In genomic region chr22:44759430-44760310, GRCh38 we compare ENCODE assay signal across 18 cellular contexts. TPM values are rescaled to one million over a fixed set of nuclear protein-coding genes. Genes with fewer than 3 reads are reported as not detected.
DNase-seq lines count a peak whose midpoint lies in the region; ATAC-seq, FAIRE-seq and TF ChIP-seq lines count a peak whose summit lies in the region.
"Had no signal": no experiment of that assay in that cellular context is flagged by ENCODE, and none has a peak within 500 bp of the region (broad histone marks: within the 10 kb centered on the region; RNA-seq: fewer than 3 reads in every experiment).

No MANE protein-coding gene starts in this region.

- peak overlapping the region; percentile 35 for H2BK5ac ChIP-seq in trophoblast cell (ENCODE audit: low read depth, low read length, poor library complexity)

- H3K4ac ChIP-seq in trophoblast cell (ENCODE audit: low read depth, low read length) = peak overlapping the region; percentile 23

- no peak for TF ChIP-seq RAD21 in HepG2 (CRISPR knock-in tag; IDR thresholded peaks at IDR 0.05)

- no peaks in the 10 kb centered on the region for H4K20me1 ChIP-seq in HepG2 (ENCODE audit: insufficient read depth, low read length)

- TF ChIP-seq CTCF in HepG2 (CRISPR knock-in tag; IDR thresholded peaks at IDR 0.05) (no peak), right lobe of liver (IDR thresholded peaks at IDR 0.05) (no peak), kidney (IDR thresholded peaks at IDR 0.05; ENCODE audit: borderline replicate concordance, extremely low read depth, insufficient read depth) (no peak), CD14-positive monocyte (IDR thresholded peaks at IDR 0.05) (no peak)

- CTCF ChIA-PET in HepG2 (lab: Yijun Ruan, JAX; ENCODE audit: low intra/inter-chr PET ratio, low total read pairs) = no interaction called here

- H3K36me3 Mint-ChIP-seq in CD14-positive monocyte = no peaks in the 10 kb centered on the region

- no peak overlapping the region for H4K91ac ChIP-seq in trophoblast cell (ENCODE audit: low read depth, low read length)

- peaks cover 0 to 6% (median 0%) of the 10 kb centered on the region in 7 donors for H3K9me3 Mint-ChIP-seq in CD14-positive monocyte

- H4K12ac ChIP-seq in trophoblast cell (ENCODE audit: low read depth, low read length) = no peak overlapping the region

- no peak overlapping the region for H3K4me3 Mint-ChIP-seq in CD14-positive monocyte

- H3K79me2 ChIP-seq in HepG2 (ENCODE audit: insufficient read depth, low read length) (no peaks in the 10 kb centered on the region), trophoblast cell (ENCODE audit: control insufficient read depth, insufficient read depth, low read length, poor library complexity) (peaks cover 10% of the 10 kb centered on the region)

- H2AK5ac ChIP-seq in trophoblast cell (ENCODE audit: low read length) = no peak overlapping the region

- no peak overlapping the region for H3K27ac Mint-ChIP-seq in CD14-positive monocyte

- no peak overlapping the region for H2BK12ac ChIP-seq in trophoblast cell (ENCODE audit: low read length)

- H3K9me3 ChIP-seq in HepG2 (ENCODE audit: low read length) = no peaks in the 10 kb centered on the region
- no peaks in the 10 kb centered on the region for H3K9me3 ChIP-seq in right lobe of liver
- H3K9me3 ChIP-seq in kidney (ENCODE audit: control insufficient read depth in 1 of 2, low read length in 2 of 2) = no peaks in the 10 kb centered on the region
- H3K9me3 ChIP-seq in trophoblast cell (ENCODE audit: insufficient read depth, low read depth, low read length) = peaks cover 2% of the 10 kb centered on the region
- H3K9me3 ChIP-seq: SK-N-SH had no signal

- ATAC-seq in HepG2 (no peak), right lobe of liver (no peak), HG03108 (IDR thresholded peaks at IDR 0.05; ENCODE audit: unreplicated experiment) (no peak)
- ATAC-seq: K562 had no signal

- H3K36me3 ChIP-seq in HepG2 (replicated peaks in 1 of 2; ENCODE audit: control insufficient read depth in 1 of 2, insufficient read depth in 2 of 2, low read length in 2 of 2) (no peaks in the 10 kb centered on the region), right lobe of liver (no peaks in the 10 kb centered on the region), kidney (ENCODE audit: control insufficient read depth in 1 of 2, insufficient read depth in 2 of 2, low read length in 2 of 2) (no peaks in the 10 kb centered on the region), trophoblast cell (ENCODE audit: control insufficient read depth in 1 of 2, insufficient read depth in 2 of 2, low read length in 2 of 2) (peaks cover 5% of the 10 kb centered on the region in 2 experiments)

- no peak overlapping the region for H3K14ac ChIP-seq in trophoblast cell (ENCODE audit: low read length)

- peaks cover 23% of the 10 kb centered on the region for H3K79me1 ChIP-seq in trophoblast cell (ENCODE audit: low read length)

- no peak for TF ChIP-seq EP300 in HepG2 (IDR thresholded peaks at IDR 0.05; ENCODE audit: low read depth in 2 of 2, low read length in 2 of 2)
- no peak for TF ChIP-seq EP300 in HepG2 (CRISPR knock-in tag; IDR thresholded peaks at IDR 0.05; ENCODE audit: borderline replicate concordance)

- no peak overlapping the region for H3K4me2 ChIP-seq in HepG2 (ENCODE audit: low read depth, low read length)
- peak overlapping the region; percentile 15 for H3K4me2 ChIP-seq in trophoblast cell (ENCODE audit: low read length)
- H3K4me2 ChIP-seq: SK-N-SH had no signal

- BruUV-seq in HepG2 (replicated peaks; lab: Mats Ljungman, UMichigan) = no TSS peak

- peaks cover under 1% of the 10 kb centered on the region for H3K4me1 Mint-ChIP-seq in CD14-positive monocyte

- H3K4me3 ChIP-seq in HepG2 (replicated peaks in 1 of 3; ENCODE audit: insufficient read depth in 1 of 3, low read depth in 2 of 3, low read length in 3 of 3) (no peak overlapping the region), right lobe of liver (no peak overlapping the region), kidney (ENCODE audit: low read length in 2 of 2) (no peak overlapping the region), trophoblast cell (ENCODE audit: low read depth, low read length) (no peak overlapping the region)
- H3K4me3 ChIP-seq: GM23248, K562 had no signal

- H2BK120ac ChIP-seq in trophoblast cell (ENCODE audit: insufficient read depth, low read length, poor library complexity) = peak overlapping the region; percentile 79

- H3K4me1 ChIP-seq in HepG2 (ENCODE audit: insufficient read depth, low read length) (no peaks in the 10 kb centered on the region), right lobe of liver (no peaks in the 10 kb centered on the region), kidney (ENCODE audit: control insufficient read depth in 1 of 2, insufficient read depth in 1 of 2, low read depth in 1 of 2, low read length in 2 of 2) (peaks cover 10 to 27% of the 10 kb centered on the region in 2 donors), trophoblast cell (ENCODE audit: control insufficient read depth in 1 of 2, insufficient read depth in 2 of 2, low read length in 2 of 2) (peaks cover 44 to 45% of the 10 kb centered on the region in 2 experiments)

- FAIRE-seq in HepG2 (lab: Jason Lieb, UNC) (no peak), kidney (lab: Jason Lieb, UNC) (no peak)
- FAIRE-seq: K562 had no signal

- H3K9ac ChIP-seq in HepG2 (ENCODE audit: insufficient read depth, low read depth, low read length) = no peak overlapping the region
- H3K9ac ChIP-seq in kidney (ENCODE audit: low read length in 2 of 2) = no peak overlapping the region
- H3K9ac ChIP-seq in trophoblast cell (ENCODE audit: low read length) = no peak overlapping the region
- H3K9ac ChIP-seq: GM23248, SK-N-SH had no signal

- H4K8ac ChIP-seq in trophoblast cell (ENCODE audit: low read depth, low read length) = no peak overlapping the region

- peaks cover 0 to 19% of the 10 kb centered on the region in 2 experiments; a peak in 3 of 5 replicates for H3K27me3 ChIP-seq in HepG2 (ENCODE audit: control insufficient read depth in 1 of 2, insufficient read depth in 2 of 2, low read length in 2 of 2)
- no peaks in the 10 kb centered on the region for H3K27me3 ChIP-seq in right lobe of liver
- H3K27me3 ChIP-seq in trophoblast cell (ENCODE audit: insufficient read depth, low read length) = no peaks in the 10 kb centered on the region

- WGBS in HepG2 (ENCODE audit: low lambda C conversion rate) = 50% methylated on average over 14 of the region's 18 CpGs
- WGBS in right lobe of liver (ENCODE audit: insufficient coverage, low coverage, low lambda C conversion rate, missing lambda C conversion rate) = 90% methylated on average over 8 of the region's 18 CpGs
- WGBS in trophoblast cell (ENCODE audit: extremely low coverage, insufficient coverage, insufficient read length) = no CpG with 5 or more reads among the region's 18 CpGs

- no peak for TF ChIP-seq POLR2A in HepG2 (IDR thresholded peaks at IDR 0.05; ENCODE audit: insufficient read depth in 1 of 2, low read depth in 2 of 2, low read length in 2 of 2)
- TF ChIP-seq POLR2A in right lobe of liver (IDR thresholded peaks at IDR 0.05) = no peak

- H3K27ac ChIP-seq in HepG2 (ENCODE audit: extremely low read length, insufficient read depth, low read length) (no peak overlapping the region), right lobe of liver (no peak overlapping the region), kidney (ENCODE audit: low read depth in 2 of 2, low read length in 2 of 2) (no peak overlapping the region), trophoblast cell (ENCODE audit: low read depth, low read length) (peak overlapping the region; percentile 47)
- H3K27ac ChIP-seq: GM23248, RWPE1 had no signal

- intact Hi-C loops in HepG2 (cut with micrococcal nuclease; ENCODE audit: unreplicated experiment) = no loop called here
- intact Hi-C loops in right lobe of liver (cut with DNase I) = no loop called here
- intact Hi-C loops in kidney (cut with DNase I) = no loop called here
- intact Hi-C loops in CD14-positive monocyte (cut with micrococcal nuclease) = no loop called here

- H3K27me3 Mint-ChIP-seq in CD14-positive monocyte (ENCODE audit: low read depth in 3 of 3) = peaks cover 24 to 36% (median 26%) of the 10 kb centered on the region in 3 donors

- peak overlapping the region; percentile 84 for H3K18ac ChIP-seq in trophoblast cell (ENCODE audit: low read length)

- no peak for DNase-seq in HepG2 (ENCODE audit: low spot score)
- no peak for DNase-seq in right lobe of liver
- DNase-seq in kidney = peak; percentile 51
- DNase-seq in trophoblast cell = peak; percentile 93 to 95
- no peak for DNase-seq in CD14-positive monocyte (ENCODE audit: low spot score)
- no peak for DNase-seq in NCI-H82 treated with DMSO at 0.1 percent for 48 hours (lab: John Stamatoyannopoulos, UW; ENCODE audit: unreplicated experiment)
- DNase-seq: DMS79, GM23248, MM.1S, NCI-H1048, NCI-H1417 treated with DMSO at 0.1 percent for 48 hours, NCI-H187, SIG-M5, SK-N-SH had no signal

- POLR2A ChIA-PET in HepG2 (lab: Yijun Ruan, JAX) = no interaction called here

- no peak overlapping the region for H3K23ac ChIP-seq in trophoblast cell (ENCODE audit: low read length)

- in situ Hi-C loops in HepG2 (cut with HindIII; ENCODE audit: extremely low pct_ligation_motif_present, low pct_unique_long_range_greater_than_20kb) = no loop called here

- no peak overlapping the region for H2AFZ ChIP-seq in HepG2 (ENCODE audit: low read length)
- H2AFZ ChIP-seq in trophoblast cell (ENCODE audit: insufficient read depth, low read length, poor library complexity) = no peak overlapping the region
- H2AFZ ChIP-seq: GM23248 had no signal

RNA-seq across cellular contexts. Expression of gene ARHGAP8, which starts 7.3 kb away (rescaled TPM):
- total RNA-seq in HepG2 (2016; rRNA removed; fragmentation: Illumina TruSeq; extraction: Trizol) = 0.07 and 0.17 TPM in 2 replicates
- 0.20 TPM in 1 of 2 replicates, not detected in the other for total RNA-seq in HepG2 (2016; cell fraction: cytosol; rRNA removed; fragmentation: Illumina TruSeq; extraction: Trizol; ENCODE audit: low read depth)
- 0.11 TPM in 1 of 2 replicates, not detected in the other for total RNA-seq in HepG2 (2016; cell fraction: insoluble cytoplasmic fraction; rRNA removed; fragmentation: Illumina TruSeq; extraction: Trizol)
- 0.25 and 0.45 TPM in 2 replicates for total RNA-seq in HepG2 (2016; cell fraction: membrane; rRNA removed; fragmentation: Illumina TruSeq; extraction: Trizol)
- total RNA-seq in HepG2 (2016; cell fraction: nucleus; rRNA removed; fragmentation: Illumina TruSeq; extraction: Trizol) = not detected in 2 replicates
- polyA plus RNA-seq in HepG2 (2011; rRNA removed) = 0.72 TPM in 1 of 2 replicates, not detected in the other
- polyA plus RNA-seq in HepG2 (2011; cell fraction: cytosol; rRNA removed) = 0.05 TPM in 1 of 2 replicates, not detected in the other
- 0.09 TPM in 1 of 2 replicates, not detected in the other for polyA plus RNA-seq in HepG2 (2011; cell fraction: nucleus; rRNA removed)
- polyA plus RNA-seq in HepG2 (2012) = not detected in 2 replicates
- polyA plus RNA-seq in HepG2 (2016; cell fraction: cytosol; fragmentation: Illumina TruSeq; extraction: Trizol; ENCODE audit: low read depth) = 0.15 TPM in 1 of 2 replicates, not detected in the other
- polyA plus RNA-seq in HepG2 (2016; cell fraction: insoluble cytoplasmic fraction; fragmentation: Illumina TruSeq; extraction: Trizol; ENCODE audit: low read depth) = 0.32 TPM in 1 of 2 replicates, not detected in the other
- 0.06 TPM in 1 of 2 replicates, not detected in the other for polyA plus RNA-seq in HepG2 (2016; cell fraction: membrane; fragmentation: Illumina TruSeq; extraction: Trizol; ENCODE audit: low read depth)
- polyA plus RNA-seq in HepG2 (2016; cell fraction: nucleus; fragmentation: Illumina TruSeq; extraction: Trizol; ENCODE audit: insufficient read depth, low read depth) = not detected in 2 replicates
- polyA minus RNA-seq in HepG2 (2011; rRNA and poly(A)+ RNA removed; ENCODE audit: low replicate concordance) = 0.08 and 0.91 TPM in 2 replicates
- polyA minus RNA-seq in HepG2 (2011; cell fraction: cytosol; rRNA and poly(A)+ RNA removed) = not detected in 2 replicates
- polyA minus RNA-seq in HepG2 (2011; cell fraction: nucleus; rRNA and poly(A)+ RNA removed) = not detected in 2 replicates
- 1 to 10 TPM in 1 of 6 experiments, under 1 TPM in 4, not detected in 1; 0.49 to 1.0 (median 0.61) TPM for total RNA-seq in right lobe of liver
- 35.7 TPM for total RNA-seq in kidney
- 30.2 TPM for polyA plus RNA-seq in kidney (ENCODE audit: insufficient read depth, low read depth, low replicate concordance)
- polyA plus RNA-seq in trophoblast cell (2013) = 56.7 and 58.2 TPM in 2 replicates
- not detected for polyA plus RNA-seq in CD14-positive monocyte
- total RNA-seq: A172 had no signal
- polyA plus RNA-seq: GM23248 had no signal

RNA-seq across cellular contexts. Expression of gene PRR5, which starts 57.7 kb away (rescaled TPM):
- 19.4 and 27.5 TPM in 2 replicates for total RNA-seq in HepG2 (2016; rRNA removed; fragmentation: Illumina TruSeq; extraction: Trizol)
- 11.8 and 14.1 TPM in 2 replicates for total RNA-seq in HepG2 (2016; cell fraction: cytosol; rRNA removed; fragmentation: Illumina TruSeq; extraction: Trizol; ENCODE audit: low read depth)
- total RNA-seq in HepG2 (2016; cell fraction: insoluble cytoplasmic fraction; rRNA removed; fragmentation: Illumina TruSeq; extraction: Trizol) = 18.0 and 27.8 TPM in 2 replicates
- 20.5 and 24.3 TPM in 2 replicates for total RNA-seq in HepG2 (2016; cell fraction: membrane; rRNA removed; fragmentation: Illumina TruSeq; extraction: Trizol)
- total RNA-seq in HepG2 (2016; cell fraction: nucleus; rRNA removed; fragmentation: Illumina TruSeq; extraction: Trizol) = 29.0 and 30.8 TPM in 2 replicates
- 11.6 and 14.2 TPM in 2 replicates for polyA plus RNA-seq in HepG2 (2011; rRNA removed)
- 10.6 and 15.7 TPM in 2 replicates for polyA plus RNA-seq in HepG2 (2011; cell fraction: cytosol; rRNA removed)
- 37.8 and 39.5 TPM in 2 replicates for polyA plus RNA-seq in HepG2 (2011; cell fraction: nucleus; rRNA removed)
- 9.0 and 15.0 TPM in 2 replicates for polyA plus RNA-seq in HepG2 (2012)
- 15.7 and 19.9 TPM in 2 replicates for polyA plus RNA-seq in HepG2 (2016; cell fraction: cytosol; fragmentation: Illumina TruSeq; extraction: Trizol; ENCODE audit: low read depth)
- 27.0 and 28.3 TPM in 2 replicates for polyA plus RNA-seq in HepG2 (2016; cell fraction: insoluble cytoplasmic fraction; fragmentation: Illumina TruSeq; extraction: Trizol; ENCODE audit: low read depth)
- polyA plus RNA-seq in HepG2 (2016; cell fraction: membrane; fragmentation: Illumina TruSeq; extraction: Trizol; ENCODE audit: low read depth) = 23.3 and 25.4 TPM in 2 replicates
- 52.2 and 53.0 TPM in 2 replicates for polyA plus RNA-seq in HepG2 (2016; cell fraction: nucleus; fragmentation: Illumina TruSeq; extraction: Trizol; ENCODE audit: insufficient read depth, low read depth)
- polyA minus RNA-seq in HepG2 (2011; rRNA and poly(A)+ RNA removed; ENCODE audit: low replicate concordance) = 23.9 and 28.6 TPM in 2 replicates
- polyA minus RNA-seq in HepG2 (2011; cell fraction: cytosol; rRNA and poly(A)+ RNA removed) = 6.8 and 9.5 TPM in 2 replicates
- polyA minus RNA-seq in HepG2 (2011; cell fraction: nucleus; rRNA and poly(A)+ RNA removed) = 24.1 and 24.2 TPM in 2 replicates
- total RNA-seq in right lobe of liver = 10 to 100 TPM; 14.1 to 25.3 (median 20.2) TPM
- 24.0 TPM for total RNA-seq in kidney
- 46.0 TPM for polyA plus RNA-seq in kidney (ENCODE audit: insufficient read depth, low read depth, low replicate concordance)
- 60.6 and 63.8 TPM in 2 replicates for polyA plus RNA-seq in trophoblast cell (2013)
- 1 to 10 TPM in 1 of 2 donors, under 1 TPM in 1; 0.66 to 1.2 TPM for polyA plus RNA-seq in CD14-positive monocyte

Comparison
In these comparisons a context has a peak if more than half of its experiments do, and no peak if none do; other contexts are left out.
1. DNase-seq: peak in kidney (single experiment) and trophoblast cell (2 of 2); none in HepG2 (single experiment), right lobe of liver (0 of 3), CD14-positive monocyte (single experiment) and NCI-H82 treated with DMSO at 0.1 percent for 48 hours (single experiment).
2. RNA of gene ARHGAP8, which starts 7.3 kb away (total RNA-seq): 35.7 TPM in kidney (single experiment); 0.49 to 1.0 TPM in right lobe of liver and 0.07 to 0.45 TPM in HepG2; every median in the first group is over 10 times any median in the second.